Comparison of ENCODE assay signal across 23 cellular contexts in the genomic region with DNA sequence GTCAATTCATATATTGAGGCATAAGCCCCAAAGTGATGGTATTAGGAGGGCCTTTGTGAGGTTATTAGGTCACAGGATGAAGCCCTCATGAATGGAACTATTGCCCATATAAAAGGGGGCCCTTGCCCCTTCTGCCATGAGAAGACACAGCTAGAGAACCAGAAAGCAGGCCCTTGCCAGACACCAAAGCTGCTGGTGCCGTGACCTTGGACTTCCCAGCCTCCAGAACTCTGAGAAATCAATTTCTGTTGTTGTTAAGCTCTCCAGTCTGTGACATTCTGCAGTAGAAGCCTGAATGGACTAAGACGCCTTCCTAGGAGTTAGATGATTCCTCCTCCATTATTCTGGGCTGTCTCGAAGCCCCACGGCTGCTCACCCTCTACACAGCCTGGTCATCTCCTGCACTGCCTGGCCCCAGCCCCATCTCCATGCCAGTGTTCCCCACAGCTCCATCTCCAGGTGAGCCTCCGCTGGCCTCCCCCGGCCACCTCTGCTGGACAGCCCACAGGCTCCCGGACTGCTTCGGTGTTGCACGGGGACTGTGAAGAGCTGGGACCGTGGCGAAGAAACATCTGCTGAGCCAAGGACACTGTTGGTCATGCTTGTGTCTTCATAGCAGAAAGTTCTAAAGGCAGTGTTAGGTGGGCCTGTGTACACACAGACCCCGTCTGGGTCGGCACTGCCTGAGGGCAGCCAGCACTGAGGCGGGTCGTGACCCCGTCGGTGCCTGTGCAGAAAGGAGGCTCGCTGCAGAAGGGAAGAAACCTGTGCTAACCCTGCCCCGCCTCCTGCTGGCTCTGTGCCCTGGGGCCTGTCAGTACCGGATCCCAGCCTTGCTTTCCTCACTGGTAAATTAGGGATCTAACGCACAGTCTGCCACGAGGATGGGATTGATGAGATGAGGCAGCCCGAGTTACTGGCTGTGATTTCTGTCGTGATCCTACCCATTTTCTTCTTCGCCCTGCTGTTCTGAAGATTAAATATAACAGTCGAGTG. TPM values are rescaled to one million over a fixed set of nuclear protein-coding genes. Genes with fewer than 3 reads are reported as not detected.
DNase-seq lines count a peak whose midpoint lies in the region; ATAC-seq, FAIRE-seq and TF ChIP-seq lines count a peak whose summit lies in the region.
"Had no signal": no experiment of that assay in that cellular context is flagged by ENCODE, and none has a peak within 500 bp of the region (broad histone marks: within the 10 kb centered on the region; RNA-seq: fewer than 3 reads in every experiment).

No MANE protein-coding gene starts in this region.

- H3K36me3 ChIP-seq in H7 (replicated peaks; ENCODE audit: control insufficient read depth, insufficient read depth, low read length) (no peaks in the 10 kb centered on the region), bronchial epithelial cell (ENCODE audit: control insufficient read depth, insufficient read depth, low read length) (no peaks in the 10 kb centered on the region)

- CTCF ChIA-PET in A549 (lab: Yijun Ruan, JAX): interaction anchor here (0.6 to 3.4 kb wide), 7 partner anchors 32 to 146 kb away, joined by 3 to 15 read pairs (median 3); no protein-coding TSS in a partner anchor

- intact Hi-C loops in posterior vena cava (cut with DNase I): no loop called here

- WGBS in A549 (ENCODE audit: missing lambda C conversion rate): 87% methylated on average over 21 of the region's 26 CpGs

- FAIRE-seq in A549 (lab: Jason Lieb, UNC): no peak
- peak; percentile 68 for FAIRE-seq in bronchial epithelial cell (lab: Jason Lieb, UNC)
- FAIRE-seq: A204.1, GM12878 had no signal

- no peaks in the 10 kb centered on the region for H3K27me3 ChIP-seq in H7 (ENCODE audit: control insufficient read depth, insufficient read depth, low read length)
- H3K27me3 ChIP-seq in bronchial epithelial cell (ENCODE audit: control insufficient read depth, insufficient read depth, low read length): no peaks in the 10 kb centered on the region

- no peak for TF ChIP-seq EP300 in A549 (IDR thresholded peaks at IDR 0.05)

- no peak for TF ChIP-seq CTCF in A549 (IDR thresholded peaks at IDR 0.05)
- no peak for TF ChIP-seq CTCF in bronchial epithelial cell (IDR thresholded peaks at IDR 0.05; ENCODE audit: insufficient read depth, low read length, severe bottlenecking)

- no peak for TF ChIP-seq POLR2A in A549 (IDR thresholded peaks at IDR 0.05; ENCODE audit: low read length)

- H3K27ac ChIP-seq in A549: peak overlapping the region; percentile 76 to 85; a peak in 4 of 6 replicates
- H3K27ac ChIP-seq: GM23248, KMS-11, PC-9 had no signal

- DNase-seq in A549 (ENCODE audit: low read depth in 1 of 2, low spot score in 1 of 2): no peak
- DNase-seq in H7: peak; percentile 41
- no peak for DNase-seq in bronchial epithelial cell (ENCODE audit: low read depth)
- peak; percentile 48 for DNase-seq in posterior vena cava (ENCODE audit: low spot score)
- DNase-seq in mucosa of gallbladder (ENCODE audit: low spot score): no peak
- DNase-seq in T1000 (lab: John Stamatoyannopoulos, UW): no peak
- DNase-seq: CD4-positive, CD25-positive, alpha-beta regulatory T cell; DMS79 treated with DMSO at 0.1 percent for 48 hours; GM23248; HCEC 1CT; IMR-90; NCI-H1417 treated with DMSO at 0.1 percent for 48 hours; NCI-H187 treated with DMSO at 0.1 percent for 48 hours; NCI-H2227 treated with DMSO at 0.1 percent for 48 hours; NCI-H510A; NCI-H748 treated with DMSO at 0.1 percent for 48 hours; PC-9; SIG-M5; SK-N-SH had no signal

- ATAC-seq in A549 (no peak), GM19455 (IDR thresholded peaks at IDR 0.05; ENCODE audit: unreplicated experiment) (no peak)
- ATAC-seq: GM12878 had no signal

- no peak overlapping the region for H3K4me3 ChIP-seq in A549
- no peak overlapping the region for H3K4me3 ChIP-seq in H7 (ENCODE audit: insufficient read depth, low read depth, low read length)
- H3K4me3 ChIP-seq in bronchial epithelial cell (ENCODE audit: low read depth, low read length): no peak overlapping the region
- H3K4me3 ChIP-seq: GM12878, GM23248, PC-9 had no signal

- peaks cover 9% of the 10 kb centered on the region; the same call in 2 of the 3 replicates for H3K9me3 ChIP-seq in A549
- H3K9me3 ChIP-seq: SK-N-SH had no signal

- POLR2A ChIA-PET in A549 (lab: Yijun Ruan, JAX): no interaction called here

- no peak overlapping the region for H3K4me2 ChIP-seq in A549
- H3K4me2 ChIP-seq: KMS-11, PC-9, SK-N-SH had no signal

- H3K4me1 ChIP-seq in A549: peaks cover 23% of the 10 kb centered on the region

- no peak for TF ChIP-seq RAD21 in A549 (conservative IDR thresholded peaks at IDR 0.05 in 1 of 2, IDR thresholded peaks at IDR 0.05 in 1 of 2)

TF ChIP-seq in A549, 52 proteins besides CTCF, POLR2A, EP300 and RAD21:
- TF ChIP-seq ZC3H11A (IDR thresholded peaks at IDR 0.05) (no peak), KDM5A (IDR thresholded peaks at IDR 0.05) (no peak), HEYL (CRISPR knock-in tag; IDR thresholded peaks at IDR 0.05) (no peak), EHF (CRISPR knock-in tag; IDR thresholded peaks at IDR 0.05) (no peak), KDM1A (IDR thresholded peaks at IDR 0.05; ENCODE audit: low read depth) (no peak), FOXS1 (CRISPR knock-in tag; IDR thresholded peaks at IDR 0.05) (no peak), HOXA7 (CRISPR knock-in tag; IDR thresholded peaks at IDR 0.05) (no peak)

RNA-seq across cellular contexts. Expression of gene CNOT6, which starts 55.1 kb away (rescaled TPM):
- polyA plus RNA-seq in A549 (2011; rRNA removed) (28.5 and 31.9 TPM in 2 replicates), A549 (2017; fragmentation: RNase III; extraction: RNeasy Plus Mini Kit Qiagen cat#74134 plus additional on column Dnase treatment) (16.9 to 18.2 TPM (median 18.1 TPM) in 3 replicates)
- polyA plus RNA-seq in A549 (2012; cell fraction: cytosol; rRNA removed): 11.3 and 14.4 TPM in 2 replicates
- polyA plus RNA-seq in A549 (2012; cell fraction: nucleus; rRNA removed): 6.3 and 7.7 TPM in 2 replicates
- polyA minus RNA-seq in A549 (2011; rRNA and poly(A)+ RNA removed): 14.3 and 15.2 TPM in 2 replicates
- 11.2 and 17.4 TPM in 2 replicates for total RNA-seq in H7 (2014; rRNA removed; shearing (Covaris generic))
- total RNA-seq in bronchial epithelial cell (26.6 and 32.0 TPM in 2 replicates), posterior vena cava (10 to 100 TPM; 19.9 to 22.6 TPM), mucosa of gallbladder (23.8 TPM)

Comparison
In these comparisons a context has a peak if more than half of its experiments do, and no peak if none do; other contexts are left out.
1. DNase-seq: peak in H7 (single experiment) and posterior vena cava (single experiment); none in A549 (0 of 2), bronchial epithelial cell (single experiment), mucosa of gallbladder (single experiment) and T1000 (single experiment).